ENCODE assay signal across 1 cellular context in the genomic region with DNA sequence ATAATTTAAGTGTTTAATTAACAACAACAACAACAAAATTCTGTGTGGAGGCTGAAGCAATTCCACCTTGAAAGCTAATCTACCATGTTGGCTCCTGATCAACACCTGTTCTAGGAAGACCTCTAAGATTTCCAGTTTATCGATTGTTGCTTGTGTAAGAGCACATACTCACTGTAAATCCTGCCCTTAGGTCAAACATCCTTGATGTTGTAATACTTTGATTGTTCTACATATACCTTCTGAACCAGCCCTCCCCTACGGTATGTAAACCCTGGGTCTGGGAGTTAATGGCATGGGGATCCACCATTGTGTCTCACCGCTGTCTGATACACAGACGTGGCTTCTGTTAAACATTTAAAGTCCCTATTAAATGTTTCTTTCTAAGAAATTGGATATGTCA.
TF ChIP-seq lines count a peak whose summit lies in the region.

No MANE protein-coding gene starts in this region.

TF ChIP-seq in HepG2, 621 proteins besides CTCF, POLR2A, EP300 and RAD21 (continued from another document and continues in another):
- no peak for TF ChIP-seq REL (CRISPR knock-in tag; conservative IDR thresholded peaks at IDR 0.05)
- TF ChIP-seq ZNF660 (CRISPR knock-in tag; IDR thresholded peaks at IDR 0.05; ENCODE audit: borderline replicate concordance, low read depth), result no peak
- TF ChIP-seq SNAPC4 (CRISPR knock-in tag; IDR thresholded peaks at IDR 0.05), result no peak
- 0 out of 2 replicates have a peak, but pooled peaks have one; percentile 29 for TF ChIP-seq PHF21A (CRISPR knock-in tag; IDR thresholded peaks at IDR 0.05)
- no peak for TF ChIP-seq SMARCC2 (IDR thresholded peaks at IDR 0.05)
- TF ChIP-seq NFE2L1 (CRISPR knock-in tag; IDR thresholded peaks at IDR 0.05; ENCODE audit: borderline replicate concordance), result no peak
- TF ChIP-seq ESRRA (CRISPR knock-in tag; IDR thresholded peaks at IDR 0.05; ENCODE audit: low read depth), result no peak
- TF ChIP-seq PHF8 (CRISPR knock-in tag; IDR thresholded peaks at IDR 0.05), result no peak
- no peak for TF ChIP-seq SKI (IDR thresholded peaks at IDR 0.05; ENCODE audit: partially characterized antibody)
- no peak for TF ChIP-seq PHB2 (IDR thresholded peaks at IDR 0.05; ENCODE audit: partially characterized antibody)
- TF ChIP-seq, protein P1, sequence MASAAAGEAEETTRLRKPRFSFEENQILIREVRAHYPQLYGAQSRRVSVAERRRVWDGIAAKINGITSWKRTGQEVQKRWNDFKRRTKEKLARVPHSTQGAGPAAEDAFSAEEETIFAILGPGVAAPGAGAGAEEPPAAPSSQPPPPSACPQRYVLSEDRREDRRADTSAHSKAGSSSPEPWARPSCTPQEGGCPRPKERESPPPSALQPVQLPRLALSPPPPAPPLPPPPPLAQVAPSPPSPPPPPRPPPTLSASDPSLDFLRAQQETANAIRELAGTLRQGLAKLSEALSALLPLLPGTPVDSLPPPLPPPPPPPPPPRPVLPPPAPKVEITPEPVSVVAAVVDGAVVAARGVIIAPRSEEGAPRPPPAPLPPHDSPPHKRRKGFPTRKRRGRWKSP (CRISPR knock-in tag; IDR thresholded peaks at IDR 0.05), result no peak
- no peak for TF ChIP-seq ZNF251 (CRISPR knock-in tag; IDR thresholded peaks at IDR 0.05)
- no peak for TF ChIP-seq TFE3 (CRISPR knock-in tag; IDR thresholded peaks at IDR 0.05)
- TF ChIP-seq ZNF383 (CRISPR knock-in tag; IDR thresholded peaks at IDR 0.05; ENCODE audit: borderline replicate concordance), result no peak
- peak; percentile 88 for TF ChIP-seq FOXA3 (CRISPR knock-in tag; IDR thresholded peaks at IDR 0.05)
- TF ChIP-seq EHMT2 (IDR thresholded peaks at IDR 0.05; ENCODE audit: borderline replicate concordance, low read depth, low read length), result no peak; the same call in 1 of the 2 replicates
- TF ChIP-seq, protein P2, sequence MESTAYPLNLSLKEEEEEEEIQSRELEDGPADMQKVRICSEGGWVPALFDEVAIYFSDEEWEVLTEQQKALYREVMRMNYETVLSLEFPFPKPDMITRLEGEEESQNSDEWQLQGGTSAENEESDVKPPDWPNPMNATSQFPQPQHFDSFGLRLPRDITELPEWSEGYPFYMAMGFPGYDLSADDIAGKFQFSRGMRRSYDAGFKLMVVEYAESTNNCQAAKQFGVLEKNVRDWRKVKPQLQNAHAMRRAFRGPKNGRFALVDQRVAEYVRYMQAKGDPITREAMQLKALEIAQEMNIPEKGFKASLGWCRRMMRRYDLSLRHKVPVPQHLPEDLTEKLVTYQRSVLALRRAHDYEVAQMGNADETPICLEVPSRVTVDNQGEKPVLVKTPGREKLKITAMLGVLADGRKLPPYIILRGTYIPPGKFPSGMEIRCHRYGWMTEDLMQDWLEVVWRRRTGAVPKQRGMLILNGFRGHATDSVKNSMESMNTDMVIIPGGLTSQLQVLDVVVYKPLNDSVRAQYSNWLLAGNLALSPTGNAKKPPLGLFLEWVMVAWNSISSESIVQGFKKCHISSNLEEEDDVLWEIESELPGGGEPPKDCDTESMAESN (CRISPR knock-in tag; conservative IDR thresholded peaks at IDR 0.05), result no peak
- TF ChIP-seq MBNL3 (CRISPR knock-in tag; conservative IDR thresholded peaks at IDR 0.05), result no peak
- TF ChIP-seq, protein P3, sequence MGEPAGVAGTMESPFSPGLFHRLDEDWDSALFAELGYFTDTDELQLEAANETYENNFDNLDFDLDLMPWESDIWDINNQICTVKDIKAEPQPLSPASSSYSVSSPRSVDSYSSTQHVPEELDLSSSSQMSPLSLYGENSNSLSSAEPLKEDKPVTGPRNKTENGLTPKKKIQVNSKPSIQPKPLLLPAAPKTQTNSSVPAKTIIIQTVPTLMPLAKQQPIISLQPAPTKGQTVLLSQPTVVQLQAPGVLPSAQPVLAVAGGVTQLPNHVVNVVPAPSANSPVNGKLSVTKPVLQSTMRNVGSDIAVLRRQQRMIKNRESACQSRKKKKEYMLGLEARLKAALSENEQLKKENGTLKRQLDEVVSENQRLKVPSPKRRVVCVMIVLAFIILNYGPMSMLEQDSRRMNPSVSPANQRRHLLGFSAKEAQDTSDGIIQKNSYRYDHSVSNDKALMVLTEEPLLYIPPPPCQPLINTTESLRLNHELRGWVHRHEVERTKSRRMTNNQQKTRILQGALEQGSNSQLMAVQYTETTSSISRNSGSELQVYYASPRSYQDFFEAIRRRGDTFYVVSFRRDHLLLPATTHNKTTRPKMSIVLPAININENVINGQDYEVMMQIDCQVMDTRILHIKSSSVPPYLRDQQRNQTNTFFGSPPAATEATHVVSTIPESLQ (CRISPR knock-in tag; conservative IDR thresholded peaks at IDR 0.05), result no peak
- peak; percentile 77; the same call in 1 of the 2 replicates for TF ChIP-seq HOMEZ (CRISPR knock-in tag; IDR thresholded peaks at IDR 0.05; ENCODE audit: low read depth)
- no peak for TF ChIP-seq SRF (IDR thresholded peaks at IDR 0.05; ENCODE audit: low read depth, low read length)
- peak; percentile 66; the same call in 1 of the 2 replicates for TF ChIP-seq TRIM24 (CRISPR knock-in tag; IDR thresholded peaks at IDR 0.05)
- no peak for TF ChIP-seq KLF11 (CRISPR knock-in tag; IDR thresholded peaks at IDR 0.05)
- peak; percentile 90 for TF ChIP-seq ZNF12 (CRISPR knock-in tag; IDR thresholded peaks at IDR 0.05)
- TF ChIP-seq PRPF4 (IDR thresholded peaks at IDR 0.05; ENCODE audit: low read depth, low read length, poor library complexity, severe bottlenecking), result no peak
- no peak for TF ChIP-seq NR3C1 (CRISPR knock-in tag; IDR thresholded peaks at IDR 0.05)
- no peak for TF ChIP-seq PAF1 (CRISPR knock-in tag; IDR thresholded peaks at IDR 0.05)
- no peak for TF ChIP-seq MZF1 (CRISPR knock-in tag; IDR thresholded peaks at IDR 0.05; ENCODE audit: borderline replicate concordance)
- no peak for TF ChIP-seq ZNF276 (CRISPR knock-in tag; IDR thresholded peaks at IDR 0.05; ENCODE audit: low read depth)
- TF ChIP-seq SCMH1 (CRISPR knock-in tag; IDR thresholded peaks at IDR 0.05; ENCODE audit: borderline replicate concordance), result no peak
- TF ChIP-seq MTF1 (CRISPR knock-in tag; IDR thresholded peaks at IDR 0.05), result no peak
- TF ChIP-seq MIER3 (CRISPR knock-in tag; IDR thresholded peaks at IDR 0.05; ENCODE audit: borderline replicate concordance), result peak; percentile 24; the same call in 1 of the 2 replicates
- no peak for TF ChIP-seq ZNF10 (CRISPR knock-in tag; IDR thresholded peaks at IDR 0.05; ENCODE audit: borderline replicate concordance, low read depth)
- no peak for TF ChIP-seq JDP2 (CRISPR knock-in tag; IDR thresholded peaks at IDR 0.05; ENCODE audit: borderline replicate concordance)
- no peak for TF ChIP-seq KLF15 (CRISPR knock-in tag; IDR thresholded peaks at IDR 0.05; ENCODE audit: borderline replicate concordance)
- no peak for TF ChIP-seq ZFP37 (CRISPR knock-in tag; IDR thresholded peaks at IDR 0.05; ENCODE audit: borderline replicate concordance)
- TF ChIP-seq ZBTB7A (CRISPR knock-in tag; IDR thresholded peaks at IDR 0.05), result no peak
- TF ChIP-seq ZNF766 (CRISPR knock-in tag; IDR thresholded peaks at IDR 0.05; ENCODE audit: borderline replicate concordance), result no peak
- TF ChIP-seq ZNF275 (CRISPR knock-in tag; IDR thresholded peaks at IDR 0.05; ENCODE audit: borderline replicate concordance), result no peak
- TF ChIP-seq MLX (CRISPR knock-in tag; IDR thresholded peaks at IDR 0.05), result no peak
- TF ChIP-seq ATF3 (CRISPR knock-in tag; IDR thresholded peaks at IDR 0.05), result no peak
- no peak for TF ChIP-seq RELA (CRISPR knock-in tag; IDR thresholded peaks at IDR 0.05)
- TF ChIP-seq ZNF296 (CRISPR knock-in tag; conservative IDR thresholded peaks at IDR 0.05), result no peak
- no peak for TF ChIP-seq YEATS4 (CRISPR knock-in tag; IDR thresholded peaks at IDR 0.05; ENCODE audit: borderline replicate concordance)
- no peak for TF ChIP-seq ZNF143 (CRISPR knock-in tag; IDR thresholded peaks at IDR 0.05)
- TF ChIP-seq HOXA5 (CRISPR knock-in tag; IDR thresholded peaks at IDR 0.05), result no peak
- no peak for TF ChIP-seq MTA1 (CRISPR knock-in tag; IDR thresholded peaks at IDR 0.05; ENCODE audit: borderline replicate concordance)
- peak; percentile 80 to 87 for TF ChIP-seq NR2F1 (CRISPR knock-in tag; IDR thresholded peaks at IDR 0.05)
- TF ChIP-seq ZNF446 (CRISPR knock-in tag; IDR thresholded peaks at IDR 0.05), result no peak
- TF ChIP-seq RXRB (CRISPR knock-in tag; IDR thresholded peaks at IDR 0.05; ENCODE audit: borderline replicate concordance), result peak; percentile 65
- TF ChIP-seq ZNF224 (CRISPR knock-in tag; IDR thresholded peaks at IDR 0.05), result no peak
